In genomic region chr2:33033524-33034150, GRCh38 we compare ENCODE assay signal across 8 cellular contexts.
A peak's percentile ranks its signal among the peaks of the same experiment; 100 is the strongest.
DNase-seq lines count a peak whose midpoint lies in the region; ATAC-seq and TF ChIP-seq lines count a peak whose summit lies in the region.

No MANE protein-coding gene starts in this region.

- TF ChIP-seq CTCF in GM13977 (IDR thresholded peaks at IDR 0.05; ENCODE audit: extremely low read depth, insufficient read depth, missing control alignments): peak; percentile 21
- TF ChIP-seq CTCF in epithelial cell of esophagus (IDR thresholded peaks at IDR 0.05; ENCODE audit: insufficient read depth, low read depth, low read length, missing control alignments): peak; percentile 60
- TF ChIP-seq CTCF in neural crest cell (conservative IDR thresholded peaks at IDR 0.05): peak; percentile 59
- TF ChIP-seq CTCF in omental fat pad (IDR thresholded peaks at IDR 0.05): no peak

- peaks cover 3% of the 10 kb centered on the region for H3K36me3 Mint-ChIP-seq in neural crest cell (ENCODE audit: low read depth)

- peaks cover 15% of the 10 kb centered on the region for H3K4me1 Mint-ChIP-seq in neural crest cell

- no peaks in the 10 kb centered on the region for H3K9me3 Mint-ChIP-seq in neural crest cell

- in situ Hi-C loops in GM13977 (cut with MboI; ENCODE audit: low pct_unique_long_range_greater_than_20kb, low sequenced_read_pairs, unreplicated experiment): loop anchor here (25.0 kb wide), 1 partner anchor 471 kb away; no protein-coding TSS in a partner anchor

- no peaks in the 10 kb centered on the region for H3K27me3 Mint-ChIP-seq in neural crest cell (ENCODE audit: low read depth)

- peak; percentile 9 for DNase-seq in GM13977 (ENCODE audit: low spot score)
- DNase-seq in NCI-H82 (lab: John Stamatoyannopoulos, UW): peak; percentile 95
- peak; percentile 50 for DNase-seq in epithelial cell of esophagus (ENCODE audit: low read depth)
- no peak for DNase-seq in neural crest cell (ENCODE audit: low read depth, low spot score)
- DNase-seq in activated CD4-positive, alpha-beta T cell treated with anti-CD3 and anti-CD28 coated beads, Interleukin-2, amount 50 U/mL, for 1 hour: no peak
- no peak for DNase-seq in omental fat pad (ENCODE audit: low spot score)
- DNase-seq in SKM-1 treated with dmso at 0.1 percent for 144 hours (lab: John Stamatoyannopoulos, UW; ENCODE audit: unreplicated experiment): no peak

- ATAC-seq in omental fat pad (ENCODE audit: low FRiP score) (no peak), HG03571 (IDR thresholded peaks at IDR 0.05; ENCODE audit: unreplicated experiment) (no peak)

- no peak overlapping the region for H3K27ac Mint-ChIP-seq in neural crest cell (ENCODE audit: unreplicated experiment)

- no peak overlapping the region for H3K4me3 ChIP-seq in epithelial cell of esophagus (ENCODE audit: low read length)

- H3K4me3 Mint-ChIP-seq in neural crest cell: no peak overlapping the region

Comparison
In these comparisons a context has a peak if more than half of its experiments do, and no peak if none do; other contexts are left out.
1. DNase-seq: peak in GM13977 (single experiment), NCI-H82 (single experiment) and epithelial cell of esophagus (single experiment); none in neural crest cell (single experiment), activated CD4-positive, alpha-beta T cell treated with anti-CD3 and anti-CD28 coated beads, Interleukin-2, amount 50 U/mL, for 1 hour (single experiment), omental fat pad (single experiment) and SKM-1 treated with dmso at 0.1 percent for 144 hours (single experiment).
2. CTCF ChIP-seq: peak in GM13977 (single experiment), epithelial cell of esophagus (single experiment) and neural crest cell (single experiment); none in omental fat pad (0 of 3).